In the genomic region with DNA sequence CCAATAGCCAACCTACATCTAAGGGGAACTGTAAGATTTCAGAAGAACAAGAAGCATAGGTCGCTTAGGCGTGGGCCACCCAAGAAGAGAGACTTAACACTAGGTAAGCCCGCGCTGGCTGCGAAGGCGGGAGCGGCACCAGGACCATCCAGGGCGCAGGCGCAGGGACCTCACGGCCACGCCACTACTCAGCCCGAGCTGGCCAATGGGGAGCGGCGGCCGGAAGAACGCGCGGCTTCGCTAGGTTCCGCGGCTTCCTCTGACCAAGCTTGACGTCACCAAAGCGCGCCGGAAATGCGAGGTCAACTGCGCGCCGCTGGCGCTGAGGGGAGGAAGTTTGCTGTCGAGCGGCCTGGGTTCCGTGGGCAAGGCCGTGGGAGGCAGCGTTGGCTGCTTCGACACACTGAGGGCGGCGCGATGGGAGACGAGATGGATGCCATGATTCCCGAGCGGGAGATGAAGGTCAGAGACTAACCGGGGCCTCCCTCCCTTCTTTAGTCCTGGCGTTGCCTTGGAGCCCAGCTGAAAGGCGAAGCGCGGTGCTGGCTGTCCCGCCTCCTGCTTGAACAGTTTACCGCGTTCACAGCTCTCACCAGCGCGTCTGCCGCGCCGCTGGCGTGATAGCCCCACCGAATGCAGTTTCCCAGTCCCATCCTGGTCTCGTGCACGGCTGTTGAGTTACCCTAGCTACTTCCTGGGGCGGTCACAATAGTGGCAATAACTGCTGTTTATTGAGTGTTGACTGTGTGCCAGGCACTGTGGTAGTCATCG, we compare ENCODE assay signal across 8 cellular contexts. TPM values are rescaled to one million over a fixed set of nuclear protein-coding genes. Genes with fewer than 3 reads are reported as not detected.
DNase-seq lines count a peak whose midpoint lies in the region; ATAC-seq, FAIRE-seq and TF ChIP-seq lines count a peak whose summit lies in the region.

Gene NUP214 (plus strand): TSS at position 299 of the 771 bp plus-strand sequence. CDS start 119 bp downstream, at position 418.

- H3K27me3 ChIP-seq in keratinocyte (ENCODE audit: control insufficient read depth, extremely low read depth, insufficient read depth, low read length) = no peaks in the 10 kb centered on the region

- dilution Hi-C loops in keratinocyte (cut with MboI; ENCODE audit: extremely low pct_ligation_motif_present, low sequenced_read_pairs) = no loop called here

- H3K9me3 ChIP-seq in keratinocyte (ENCODE audit: control insufficient read depth, low read depth, low read length) = no peaks in the 10 kb centered on the region

- no peak for TF ChIP-seq CTCF in AG10803 (conservative IDR thresholded peaks at IDR 0.05; ENCODE audit: low read length)
- no peak for TF ChIP-seq CTCF in keratinocyte (optimal IDR thresholded peaks at IDR 0.05 in 1 of 3, IDR thresholded peaks at IDR 0.05 in 1 of 3, conservative IDR thresholded peaks at IDR 0.05 in 1 of 3; ENCODE audit: extremely low read depth in 1 of 3, insufficient read depth in 2 of 3, low read length in 3 of 3)

- peak; percentile 44 for FAIRE-seq in keratinocyte (lab: Jason Lieb, UNC)

- peak within 1 kb of the TSS; percentile 94 for H3K27ac ChIP-seq in keratinocyte (ENCODE audit: control insufficient read depth, insufficient read depth, low read length)

- peak within 1 kb of the TSS; percentile 97 for H3K9ac ChIP-seq in keratinocyte (ENCODE audit: control insufficient read depth, extremely low read depth, insufficient read depth, low read length)

- peaks cover 2% of the 10 kb centered on the region for H3K9me1 ChIP-seq in keratinocyte (ENCODE audit: control insufficient read depth, extremely low read depth, insufficient read depth, low read length)

- H2AFZ ChIP-seq in keratinocyte (ENCODE audit: control insufficient read depth, low read length) = peak within 1 kb of the TSS; percentile 97

- H3K36me3 ChIP-seq in keratinocyte (ENCODE audit: control insufficient read depth in 2 of 2, extremely low read depth in 1 of 2, insufficient read depth in 2 of 2, low read length in 2 of 2) = peaks cover 6 to 11% of the 10 kb centered on the region in 2 experiments

- peaks cover 10% of the 10 kb centered on the region for H3K4me1 ChIP-seq in keratinocyte (ENCODE audit: control insufficient read depth, extremely low read depth, insufficient read depth, low read length)

- ATAC-seq in GM19043 (IDR thresholded peaks at IDR 0.05; ENCODE audit: low read depth, unreplicated experiment) (peak; percentile 96), HG03378 (IDR thresholded peaks at IDR 0.05; ENCODE audit: unreplicated experiment) (peak; percentile 75)

- H4K20me1 ChIP-seq in keratinocyte (ENCODE audit: control insufficient read depth, extremely low read depth, insufficient read depth, low read length) = no peaks in the 10 kb centered on the region

- peak within 1 kb of the TSS; percentile 99 for H3K4me2 ChIP-seq in keratinocyte (ENCODE audit: control insufficient read depth, extremely low read depth, insufficient read depth, low read depth, low read length)

- peak; percentile 96 for DNase-seq in AG10803 (ENCODE audit: low read depth)
- DNase-seq in NCI-H460 (ENCODE audit: extremely low read depth, low read depth) = peak; percentile 97
- peak; percentile 100 for DNase-seq in activated CD4-positive, alpha-beta T cell treated with anti-CD3 and anti-CD28 coated beads for 1 hour
- peak; percentile 98 for DNase-seq in cerebellum (ENCODE audit: low spot score)
- peak; percentile 64 for DNase-seq in keratinocyte (ENCODE audit: low read depth, low spot score)
- DNase-seq in stimulated activated CD4-positive, alpha-beta T cell treated with anti-CD3 and anti-CD28 coated beads, Interleukin-15, amount 100 ng/mL, for 1 hour (ENCODE audit: low read depth in 1 of 2, low spot score in 1 of 2) = peak; percentile 96 to 100

- H3K4me3 ChIP-seq in AG10803 (ENCODE audit: low read length) = peak within 1 kb of the TSS; percentile 100
- H3K4me3 ChIP-seq in keratinocyte (ENCODE audit: control insufficient read depth in 2 of 3, extremely low read depth in 1 of 3, insufficient read depth in 2 of 3, low read depth in 1 of 3, low read length in 3 of 3) = peak within 1 kb of the TSS; percentile 74 to 100 (median 93)

- peaks cover 22% of the 10 kb centered on the region for H3K79me2 ChIP-seq in keratinocyte (ENCODE audit: control insufficient read depth, insufficient read depth, low read length)

RNA-seq across cellular contexts. Expression of gene NUP214, which starts in this region (rescaled TPM):
- 12.9 and 17.2 TPM in 2 replicates for total RNA-seq in NCI-H460 (2014; rRNA removed; shearing (Covaris generic))
- 44.8 and 83.7 TPM in 2 replicates for polyA plus RNA-seq in NCI-H460 (2014; cell fraction: nucleus; rRNA removed)
- total RNA-seq in cerebellum = 26.2 TPM
- 4.7 to 7.3 TPM (median 6.4 TPM) in 3 replicates for polyA plus RNA-seq in keratinocyte
- 19.6 TPM for polyA plus RNA-seq in keratinocyte (2011; ENCODE audit: low read depth)
- 8.0 and 8.9 TPM in 2 replicates for polyA plus RNA-seq in keratinocyte (2011; cell fraction: cytosol; rRNA removed)
- 32.0 and 45.4 TPM in 2 replicates for polyA plus RNA-seq in keratinocyte (2011; cell fraction: nucleus; rRNA removed)
- 17.0 and 18.7 TPM in 2 replicates for polyA plus RNA-seq in keratinocyte (2012; ENCODE audit: low replicate concordance)
- polyA minus RNA-seq in keratinocyte = 14.4 to 50.3 TPM (median 18.9 TPM) in 3 replicates
- polyA minus RNA-seq in keratinocyte (2011; cell fraction: cytosol; rRNA and poly(A)+ RNA removed) = 15.0 TPM
- polyA minus RNA-seq in keratinocyte (2011; cell fraction: nucleus; rRNA and poly(A)+ RNA removed) = 31.1 and 47.2 TPM in 2 replicates

Comparison
In these comparisons a context has a peak if more than half of its experiments do, and no peak if none do; other contexts are left out.
1. Peak in every context shown above with its lines: DNase-seq, ATAC-seq, H3K4me3 ChIP-seq and H3K27ac ChIP-seq.